Comparison of ENCODE assay signal across 1 cellular context in the genomic region with DNA sequence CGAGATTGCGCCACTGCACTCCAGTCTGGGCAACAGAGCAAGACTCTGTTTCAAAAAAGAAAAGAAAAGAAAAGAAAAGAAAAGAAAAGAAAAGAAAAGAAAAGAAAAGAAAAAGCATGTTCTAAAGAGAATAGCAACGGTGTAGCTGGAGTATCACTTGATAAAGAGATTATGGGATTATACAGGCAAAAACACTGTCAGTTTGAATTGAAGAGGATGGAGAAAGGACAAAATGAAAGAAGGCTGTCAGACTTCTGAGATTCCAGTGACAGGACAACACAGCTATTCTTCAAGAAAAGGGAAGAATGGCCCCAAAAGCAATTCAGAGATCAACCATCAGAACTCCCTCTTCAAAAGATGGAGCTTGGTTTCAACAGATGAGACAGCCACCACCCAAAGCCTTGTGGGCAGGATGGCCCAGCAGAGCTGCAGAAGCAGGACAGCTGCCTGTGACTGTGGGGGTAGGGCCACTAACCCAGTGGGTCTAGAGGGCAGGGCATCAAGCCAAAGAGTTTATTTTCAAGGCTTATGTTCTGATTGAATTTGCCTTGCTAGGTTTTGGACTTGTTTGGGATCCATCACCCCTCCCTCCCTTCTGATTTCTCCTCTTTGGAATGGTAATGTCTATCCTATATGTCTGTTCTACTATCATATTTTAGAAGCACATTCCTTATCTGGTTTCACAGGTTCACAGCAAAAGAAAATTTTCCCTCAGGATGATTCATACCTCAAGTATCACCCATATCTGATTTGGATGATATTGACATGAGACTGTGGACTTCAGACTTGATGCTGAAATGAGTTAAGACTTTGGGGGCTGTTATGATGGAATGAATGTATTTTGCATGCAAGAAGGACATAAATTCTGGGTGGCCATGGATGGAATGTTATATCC.
TF ChIP-seq lines count a peak whose summit lies in the region.

No MANE protein-coding gene starts in this region.

TF ChIP-seq in GM12878, 131 proteins besides CTCF, POLR2A, EP300 and RAD21:
- TF ChIP-seq ZNF217 (IDR thresholded peaks at IDR 0.05): no peak
- TF ChIP-seq, protein P1, sequence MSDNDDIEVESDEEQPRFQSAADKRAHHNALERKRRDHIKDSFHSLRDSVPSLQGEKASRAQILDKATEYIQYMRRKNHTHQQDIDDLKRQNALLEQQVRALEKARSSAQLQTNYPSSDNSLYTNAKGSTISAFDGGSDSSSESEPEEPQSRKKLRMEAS (IDR thresholded peaks at IDR 0.05; ENCODE audit: low read depth, low read length): no peak
- TF ChIP-seq BACH1 (IDR thresholded peaks at IDR 0.05; ENCODE audit: borderline replicate concordance): no peak
- TF ChIP-seq SMC3 (IDR thresholded peaks at IDR 0.05; ENCODE audit: borderline replicate concordance, low read length): no peak
- TF ChIP-seq FOXK2 (IDR thresholded peaks at IDR 0.05): no peak
- TF ChIP-seq, protein P2, sequence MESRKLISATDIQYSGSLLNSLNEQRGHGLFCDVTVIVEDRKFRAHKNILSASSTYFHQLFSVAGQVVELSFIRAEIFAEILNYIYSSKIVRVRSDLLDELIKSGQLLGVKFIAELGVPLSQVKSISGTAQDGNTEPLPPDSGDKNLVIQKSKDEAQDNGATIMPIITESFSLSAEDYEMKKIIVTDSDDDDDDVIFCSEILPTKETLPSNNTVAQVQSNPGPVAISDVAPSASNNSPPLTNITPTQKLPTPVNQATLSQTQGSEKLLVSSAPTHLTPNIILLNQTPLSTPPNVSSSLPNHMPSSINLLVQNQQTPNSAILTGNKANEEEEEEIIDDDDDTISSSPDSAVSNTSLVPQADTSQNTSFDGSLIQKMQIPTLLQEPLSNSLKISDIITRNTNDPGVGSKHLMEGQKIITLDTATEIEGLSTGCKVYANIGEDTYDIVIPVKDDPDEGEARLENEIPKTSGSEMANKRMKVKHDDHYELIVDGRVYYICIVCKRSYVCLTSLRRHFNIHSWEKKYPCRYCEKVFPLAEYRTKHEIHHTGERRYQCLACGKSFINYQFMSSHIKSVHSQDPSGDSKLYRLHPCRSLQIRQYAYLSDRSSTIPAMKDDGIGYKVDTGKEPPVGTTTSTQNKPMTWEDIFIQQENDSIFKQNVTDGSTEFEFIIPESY (IDR thresholded peaks at IDR 0.05): no peak
- no peak for TF ChIP-seq TAF1 (IDR thresholded peaks at IDR 0.05; ENCODE audit: borderline replicate concordance, low read depth, low read length)
- TF ChIP-seq SP1 (IDR thresholded peaks at IDR 0.05; ENCODE audit: low read depth, low read length): no peak
- TF ChIP-seq YBX1 (IDR thresholded peaks at IDR 0.05): no peak
- TF ChIP-seq, protein P3, sequence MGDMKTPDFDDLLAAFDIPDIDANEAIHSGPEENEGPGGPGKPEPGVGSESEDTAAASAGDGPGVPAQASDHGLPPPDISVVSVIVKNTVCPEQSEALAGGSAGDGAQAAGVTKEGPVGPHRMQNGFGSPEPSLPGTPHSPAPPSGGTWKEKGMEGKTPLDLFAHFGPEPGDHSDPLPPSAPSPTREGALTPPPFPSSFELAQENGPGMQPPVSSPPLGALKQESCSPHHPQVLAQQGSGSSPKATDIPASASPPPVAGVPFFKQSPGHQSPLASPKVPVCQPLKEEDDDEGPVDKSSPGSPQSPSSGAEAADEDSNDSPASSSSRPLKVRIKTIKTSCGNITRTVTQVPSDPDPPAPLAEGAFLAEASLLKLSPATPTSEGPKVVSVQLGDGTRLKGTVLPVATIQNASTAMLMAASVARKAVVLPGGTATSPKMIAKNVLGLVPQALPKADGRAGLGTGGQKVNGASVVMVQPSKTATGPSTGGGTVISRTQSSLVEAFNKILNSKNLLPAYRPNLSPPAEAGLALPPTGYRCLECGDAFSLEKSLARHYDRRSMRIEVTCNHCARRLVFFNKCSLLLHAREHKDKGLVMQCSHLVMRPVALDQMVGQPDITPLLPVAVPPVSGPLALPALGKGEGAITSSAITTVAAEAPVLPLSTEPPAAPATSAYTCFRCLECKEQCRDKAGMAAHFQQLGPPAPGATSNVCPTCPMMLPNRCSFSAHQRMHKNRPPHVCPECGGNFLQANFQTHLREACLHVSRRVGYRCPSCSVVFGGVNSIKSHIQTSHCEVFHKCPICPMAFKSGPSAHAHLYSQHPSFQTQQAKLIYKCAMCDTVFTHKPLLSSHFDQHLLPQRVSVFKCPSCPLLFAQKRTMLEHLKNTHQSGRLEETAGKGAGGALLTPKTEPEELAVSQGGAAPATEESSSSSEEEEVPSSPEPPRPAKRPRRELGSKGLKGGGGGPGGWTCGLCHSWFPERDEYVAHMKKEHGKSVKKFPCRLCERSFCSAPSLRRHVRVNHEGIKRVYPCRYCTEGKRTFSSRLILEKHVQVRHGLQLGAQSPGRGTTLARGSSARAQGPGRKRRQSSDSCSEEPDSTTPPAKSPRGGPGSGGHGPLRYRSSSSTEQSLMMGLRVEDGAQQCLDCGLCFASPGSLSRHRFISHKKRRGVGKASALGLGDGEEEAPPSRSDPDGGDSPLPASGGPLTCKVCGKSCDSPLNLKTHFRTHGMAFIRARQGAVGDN (IDR thresholded peaks at IDR 0.05): no peak
- TF ChIP-seq ZSCAN29 (IDR thresholded peaks at IDR 0.05): no peak
- TF ChIP-seq, protein P4, sequence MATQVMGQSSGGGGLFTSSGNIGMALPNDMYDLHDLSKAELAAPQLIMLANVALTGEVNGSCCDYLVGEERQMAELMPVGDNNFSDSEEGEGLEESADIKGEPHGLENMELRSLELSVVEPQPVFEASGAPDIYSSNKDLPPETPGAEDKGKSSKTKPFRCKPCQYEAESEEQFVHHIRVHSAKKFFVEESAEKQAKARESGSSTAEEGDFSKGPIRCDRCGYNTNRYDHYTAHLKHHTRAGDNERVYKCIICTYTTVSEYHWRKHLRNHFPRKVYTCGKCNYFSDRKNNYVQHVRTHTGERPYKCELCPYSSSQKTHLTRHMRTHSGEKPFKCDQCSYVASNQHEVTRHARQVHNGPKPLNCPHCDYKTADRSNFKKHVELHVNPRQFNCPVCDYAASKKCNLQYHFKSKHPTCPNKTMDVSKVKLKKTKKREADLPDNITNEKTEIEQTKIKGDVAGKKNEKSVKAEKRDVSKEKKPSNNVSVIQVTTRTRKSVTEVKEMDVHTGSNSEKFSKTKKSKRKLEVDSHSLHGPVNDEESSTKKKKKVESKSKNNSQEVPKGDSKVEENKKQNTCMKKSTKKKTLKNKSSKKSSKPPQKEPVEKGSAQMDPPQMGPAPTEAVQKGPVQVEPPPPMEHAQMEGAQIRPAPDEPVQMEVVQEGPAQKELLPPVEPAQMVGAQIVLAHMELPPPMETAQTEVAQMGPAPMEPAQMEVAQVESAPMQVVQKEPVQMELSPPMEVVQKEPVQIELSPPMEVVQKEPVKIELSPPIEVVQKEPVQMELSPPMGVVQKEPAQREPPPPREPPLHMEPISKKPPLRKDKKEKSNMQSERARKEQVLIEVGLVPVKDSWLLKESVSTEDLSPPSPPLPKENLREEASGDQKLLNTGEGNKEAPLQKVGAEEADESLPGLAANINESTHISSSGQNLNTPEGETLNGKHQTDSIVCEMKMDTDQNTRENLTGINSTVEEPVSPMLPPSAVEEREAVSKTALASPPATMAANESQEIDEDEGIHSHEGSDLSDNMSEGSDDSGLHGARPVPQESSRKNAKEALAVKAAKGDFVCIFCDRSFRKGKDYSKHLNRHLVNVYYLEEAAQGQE (IDR thresholded peaks at IDR 0.05; ENCODE audit: low read depth, low read length): no peak
- TF ChIP-seq MTA2 (IDR thresholded peaks at IDR 0.05; ENCODE audit: low read depth): no peak
- no peak for TF ChIP-seq CBX5 (IDR thresholded peaks at IDR 0.05; ENCODE audit: low read depth)
- no peak for TF ChIP-seq NFXL1 (IDR thresholded peaks at IDR 0.05; ENCODE audit: borderline replicate concordance)
- no peak for TF ChIP-seq ZNF274 (IDR thresholded peaks at IDR 0.05; ENCODE audit: insufficient read depth, insufficient read length)
